ENCODE assay signal across 27 cellular contexts in genomic region chr2:106126705-106127281, GRCh38.
DNase-seq lines count a peak whose midpoint lies in the region; ATAC-seq, FAIRE-seq and TF ChIP-seq lines count a peak whose summit lies in the region.
"Had no signal": no experiment of that assay in that cellular context is flagged by ENCODE, and none has a peak within 500 bp of the region (broad histone marks: within the 10 kb centered on the region; RNA-seq: fewer than 3 reads in every experiment).

No MANE protein-coding gene starts in this region.

- peak overlapping the region in 5 of 7 donors; percentile 6 to 87 (median 58) for H3K27ac Mint-ChIP-seq in CD4-positive, alpha-beta memory T cell
- H3K27ac Mint-ChIP-seq in endothelial cell (ENCODE audit: unreplicated experiment) (no peak overlapping the region), nephron (peak overlapping the region; percentile 32 to 56 (median 32))
- H3K27ac Mint-ChIP-seq: activated naive CD4-positive, alpha-beta T cell treated with anti-CD3 and anti-CD28 coated beads, Interleukin-2, amount 10 ng/mL, durations not matched to agents 7 days and 5 days; dendritic cell treated with granulocyte-macrophage colony-stimulating factor and Interleukin-4, amounts not matched to agents 40 ng/mL and 50 ng/mL, for 4 days; stimulated activated memory B cell treated with anti-CD40 and anti-IgM and Interleukin-4, amounts not matched to agents 10 μg/mL and 1 μg/mL and 100 μg/mL, for 72 hours; WTC11 had no signal

- H3K27me3 ChIP-seq in CD4-positive, alpha-beta memory T cell (ENCODE audit: insufficient read depth, low read length) = no peaks in the 10 kb centered on the region
- no peaks in the 10 kb centered on the region for H3K27me3 ChIP-seq in left ventricle myocardium inferior (ENCODE audit: low read depth)
- H3K27me3 ChIP-seq: suprapubic skin, uterus had no signal

- H3K36me3 Mint-ChIP-seq in CD4-positive, alpha-beta memory T cell = peaks cover 44 to 81% of the 10 kb centered on the region in 2 donors
- H3K36me3 Mint-ChIP-seq in endothelial cell (ENCODE audit: low read depth, unreplicated experiment) (peaks cover 20% of the 10 kb centered on the region), nephron (ENCODE audit: low read depth) (peaks cover 45% of the 10 kb centered on the region)

- POLR2A ChIA-PET in A549 (lab: Yijun Ruan, JAX) = no interaction called here
- POLR2A ChIA-PET in CD4-positive, alpha-beta memory T cell (lab: Charles Lee; ENCODE audit: partially characterized antibody) = interaction anchor here (1.6 kb wide), 1 partner anchor 33 kb away, joined by 6 read pairs; no protein-coding TSS in a partner anchor

- H3K27ac ChIP-seq in A549 (no peak overlapping the region), left ventricle myocardium inferior (replicated peaks) (no peak overlapping the region)
- no peak overlapping the region for H3K27ac ChIP-seq in CD4-positive, alpha-beta memory T cell (ENCODE audit: low read depth, low read length)
- H3K27ac ChIP-seq: suprapubic skin, uterus had no signal

- no peak overlapping the region for H3K4me3 ChIP-seq in A549
- H3K4me3 ChIP-seq in CD4-positive, alpha-beta memory T cell (ENCODE audit: low read length in 2 of 2) = no peak overlapping the region
- H3K4me3 ChIP-seq in left ventricle myocardium inferior = no peak overlapping the region
- H3K4me3 ChIP-seq: K562, lung, suprapubic skin, uterus had no signal

- H3K27me3 Mint-ChIP-seq in CD4-positive, alpha-beta memory T cell = no peaks in the 10 kb centered on the region
- H3K27me3 Mint-ChIP-seq in endothelial cell (ENCODE audit: unreplicated experiment) (peaks cover 1% of the 10 kb centered on the region), nephron (ENCODE audit: low read depth) (no peaks in the 10 kb centered on the region)
- H3K27me3 Mint-ChIP-seq: activated naive CD4-positive, alpha-beta T cell treated with anti-CD3 and anti-CD28 coated beads, Interleukin-2, amount 10 ng/mL, durations not matched to agents 7 days and 5 days; dendritic cell treated with granulocyte-macrophage colony-stimulating factor and Interleukin-4, amounts not matched to agents 40 ng/mL and 50 ng/mL, for 4 days; stimulated activated memory B cell treated with anti-CD40 and anti-IgM and Interleukin-4, amounts not matched to agents 10 μg/mL and 1 μg/mL and 100 μg/mL, for 72 hours had no signal

- H3K36me3 ChIP-seq in CD4-positive, alpha-beta memory T cell (ENCODE audit: insufficient read depth, low read length) = peaks cover 58% of the 10 kb centered on the region
- H3K36me3 ChIP-seq in left ventricle myocardium inferior = peaks cover 31% of the 10 kb centered on the region
- H3K36me3 ChIP-seq: uterus had no signal

- peaks cover 2 to 34% (median 15%) of the 10 kb centered on the region in 4 donors for H3K4me1 Mint-ChIP-seq in CD4-positive, alpha-beta memory T cell
- H3K4me1 Mint-ChIP-seq in endothelial cell (ENCODE audit: unreplicated experiment) (no peaks in the 10 kb centered on the region), nephron (peaks cover 18% of the 10 kb centered on the region)
- H3K4me1 Mint-ChIP-seq: CD14-positive monocyte had no signal

- no peak overlapping the region for H3K4me3 Mint-ChIP-seq in CD4-positive, alpha-beta memory T cell
- H3K4me3 Mint-ChIP-seq in endothelial cell (ENCODE audit: unreplicated experiment) (peak overlapping the region; percentile 21), nephron (no peak overlapping the region)
- H3K4me3 Mint-ChIP-seq: activated naive CD4-positive, alpha-beta T cell treated with anti-CD3 and anti-CD28 coated beads, Interleukin-2, amount 10 ng/mL, durations not matched to agents 7 days and 5 days; CD14-positive monocyte; dendritic cell treated with granulocyte-macrophage colony-stimulating factor and Interleukin-4, amounts not matched to agents 40 ng/mL and 50 ng/mL, for 4 days; stimulated activated memory B cell treated with anti-CD40 and anti-IgM and Interleukin-4, amounts not matched to agents 10 μg/mL and 1 μg/mL and 100 μg/mL, for 72 hours; WTC11 had no signal

- no peak for DNase-seq in A549 (ENCODE audit: low read depth in 1 of 2, low spot score in 1 of 2)
- DNase-seq in CD4-positive, alpha-beta memory T cell = no peak
- DNase-seq in endothelial cell (ENCODE audit: low spot score) = no peak
- no peak for DNase-seq in left ventricle myocardium inferior
- no peak for DNase-seq in HuH-7.5 (ENCODE audit: low spot score)
- DNase-seq: activated CD4-positive, alpha-beta T cell treated with anti-CD3 and anti-CD28 coated beads, Interleukin-2, amount 50 U/mL, for 48 hours; activated naive CD4-positive, alpha-beta T cell treated with anti-CD3 and anti-CD28 coated beads, Interleukin-2, amount 10 ng/mL, durations not matched to agents 7 days and 5 days; aorta; DMS 273 treated with DMSO at 0.1 percent for 48 hours; MM.1S; NCI-H1417 treated with DMSO at 0.1 percent for 48 hours; NCI-H446; NCI-H82; OCI-M1; stimulated activated CD4-positive, alpha-beta T cell treated with anti-CD3 and anti-CD28 coated beads, Interleukin-2, amount 100 ng/mL, for 48 hours; uterus had no signal

- no peak for FAIRE-seq in A549 (lab: Jason Lieb, UNC)
- FAIRE-seq: GM19239, islet of Langerhans, K562 had no signal

- no peak for TF ChIP-seq CTCF in A549 (IDR thresholded peaks at IDR 0.05)
- no peak for TF ChIP-seq CTCF in endothelial cell (IDR thresholded peaks at IDR 0.05; ENCODE audit: unreplicated experiment)
- TF ChIP-seq CTCF in nephron (IDR thresholded peaks at IDR 0.05; ENCODE audit: unreplicated experiment in 3 of 3) = no peak
- no peak for TF ChIP-seq CTCF in left ventricle myocardium inferior (IDR thresholded peaks at IDR 0.05; ENCODE audit: borderline replicate concordance)

- no peak for TF ChIP-seq RAD21 in A549 (conservative IDR thresholded peaks at IDR 0.05 in 1 of 2, IDR thresholded peaks at IDR 0.05 in 1 of 2)

- 71% methylated on average over 5 of the region's 5 CpGs for WGBS in A549 (ENCODE audit: missing lambda C conversion rate)

- H3K9me3 ChIP-seq in A549 (no peaks in the 10 kb centered on the region), left ventricle myocardium inferior (replicated peaks) (no peaks in the 10 kb centered on the region)
- no peaks in the 10 kb centered on the region for H3K9me3 ChIP-seq in CD4-positive, alpha-beta memory T cell (ENCODE audit: control insufficient read depth in 1 of 2, low read length in 2 of 2)
- H3K9me3 ChIP-seq: suprapubic skin, uterus had no signal

- peak overlapping the region; percentile 22; the same call in 2 of the 3 replicates for H3K4me2 ChIP-seq in A549

- peaks cover 28% of the 10 kb centered on the region for H3K4me1 ChIP-seq in A549
- peaks cover 6% of the 10 kb centered on the region for H3K4me1 ChIP-seq in CD4-positive, alpha-beta memory T cell (ENCODE audit: insufficient read depth, low read length)
- H3K4me1 ChIP-seq in left ventricle myocardium inferior = no peaks in the 10 kb centered on the region
- H3K4me1 ChIP-seq: uterus had no signal

- intact Hi-C loops in CD4-positive, alpha-beta memory T cell (cut with micrococcal nuclease) = no loop called here
- intact Hi-C loops in left ventricle myocardium inferior (cut with micrococcal nuclease) = no loop called here

- no peaks in the 10 kb centered on the region for H3K9me3 Mint-ChIP-seq in CD4-positive, alpha-beta memory T cell
- no peaks in the 10 kb centered on the region for H3K9me3 Mint-ChIP-seq in endothelial cell (ENCODE audit: unreplicated experiment)
- no peaks in the 10 kb centered on the region for H3K9me3 Mint-ChIP-seq in nephron
- H3K9me3 Mint-ChIP-seq: activated naive CD4-positive, alpha-beta T cell treated with anti-CD3 and anti-CD28 coated beads, Interleukin-2, amount 10 ng/mL, durations not matched to agents 7 days and 5 days; CD14-positive monocyte; dendritic cell treated with granulocyte-macrophage colony-stimulating factor and Interleukin-4, amounts not matched to agents 40 ng/mL and 50 ng/mL, for 4 days; stimulated activated memory B cell treated with anti-CD40 and anti-IgM and Interleukin-4, amounts not matched to agents 10 μg/mL and 1 μg/mL and 100 μg/mL, for 72 hours; WTC11 had no signal

- no peak for ATAC-seq in A549
- ATAC-seq in GM21786 (IDR thresholded peaks at IDR 0.05; ENCODE audit: unreplicated experiment) = no peak
- ATAC-seq: K562; stimulated activated memory B cell treated with anti-CD40 and anti-IgM and Interleukin-4, amounts not matched to agents 10 μg/mL and 1 μg/mL and 100 μg/mL, for 72 hours; WTC11 had no signal

- CTCF ChIA-PET in A549 (lab: Yijun Ruan, JAX) = no interaction called here
- CTCF ChIA-PET in CD4-positive, alpha-beta memory T cell (lab: Charles Lee; ENCODE audit: partially characterized antibody) = no interaction called here

- TF ChIP-seq EP300 in A549 (IDR thresholded peaks at IDR 0.05) = no peak

- no peak for TF ChIP-seq POLR2A in A549 (IDR thresholded peaks at IDR 0.05; ENCODE audit: low read length)

TF ChIP-seq in A549, 52 proteins besides CTCF, POLR2A, EP300 and RAD21 (continues in another document):
- no peak for TF ChIP-seq TFCP2L1 (CRISPR knock-in tag; IDR thresholded peaks at IDR 0.05)
- no peak for TF ChIP-seq MAZ (IDR thresholded peaks at IDR 0.05; ENCODE audit: borderline replicate concordance, low read depth, low read length)
- no peak for TF ChIP-seq ZNF302 (CRISPR knock-in tag; IDR thresholded peaks at IDR 0.05)
- no peak for TF ChIP-seq TP53 (CRISPR knock-in tag; IDR thresholded peaks at IDR 0.05)
- TF ChIP-seq SMC3 (IDR thresholded peaks at IDR 0.05) = no peak
- TF ChIP-seq REST (IDR thresholded peaks at IDR 0.05) = no peak
